In the genomic region with DNA sequence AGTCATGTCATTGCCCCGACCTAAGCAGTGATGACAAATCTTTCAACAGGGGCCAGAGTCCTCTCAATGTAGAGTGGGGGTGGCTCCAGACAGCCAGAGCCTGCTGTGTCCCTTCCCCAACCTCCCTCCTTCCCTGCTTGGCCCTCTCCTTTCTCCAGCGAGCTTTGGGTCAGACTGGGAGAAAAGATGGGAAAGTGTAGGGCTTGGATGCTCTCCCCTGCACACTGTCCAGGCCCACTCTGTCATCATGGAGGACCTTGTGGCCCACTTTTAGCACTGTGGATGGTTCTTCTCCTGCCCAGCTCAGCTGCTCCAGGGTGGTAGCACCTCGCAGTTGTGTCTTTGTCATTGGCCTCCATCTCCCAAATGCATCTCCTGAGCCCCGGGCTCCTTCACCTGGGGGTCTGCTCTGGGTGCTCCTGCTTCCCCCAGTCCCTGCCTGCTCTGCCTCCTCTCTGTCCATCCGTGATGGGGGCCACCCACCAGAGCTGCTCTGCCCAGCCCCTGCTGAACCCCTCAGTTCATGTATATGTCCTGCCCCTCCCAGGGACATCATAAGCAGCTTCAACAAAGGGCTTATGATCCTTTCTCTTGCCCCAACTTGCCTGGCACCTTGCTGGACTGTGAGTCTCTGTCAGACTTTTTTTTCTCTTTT, we compare ENCODE assay signal across 1 cellular context.
TF ChIP-seq lines count a peak whose summit lies in the region.

No MANE protein-coding gene starts in this region.

TF ChIP-seq in WTC11, 78 proteins besides CTCF, POLR2A, EP300 and RAD21 (continued from another document):
- TF ChIP-seq ZNF671 (CRISPR knock-in tag; IDR thresholded peaks at IDR 0.05) (no peak), GTF2I (CRISPR knock-in tag; conservative IDR thresholded peaks at IDR 0.05) (no peak), NFE2L1 (CRISPR knock-in tag; IDR thresholded peaks at IDR 0.05) (no peak), JUN (CRISPR knock-in tag; IDR thresholded peaks at IDR 0.05) (no peak), SMAD4 (CRISPR knock-in tag; IDR thresholded peaks at IDR 0.05) (no peak), GRHL2 (CRISPR knock-in tag; IDR thresholded peaks at IDR 0.05; ENCODE audit: insufficient replicate concordance, severe bottlenecking) (no peak), ZNF423 (CRISPR knock-in tag; IDR thresholded peaks at IDR 0.05) (no peak), NFYB (CRISPR knock-in tag; conservative IDR thresholded peaks at IDR 0.05; ENCODE audit: low read depth) (no peak)
- TF ChIP-seq, protein P1, sequence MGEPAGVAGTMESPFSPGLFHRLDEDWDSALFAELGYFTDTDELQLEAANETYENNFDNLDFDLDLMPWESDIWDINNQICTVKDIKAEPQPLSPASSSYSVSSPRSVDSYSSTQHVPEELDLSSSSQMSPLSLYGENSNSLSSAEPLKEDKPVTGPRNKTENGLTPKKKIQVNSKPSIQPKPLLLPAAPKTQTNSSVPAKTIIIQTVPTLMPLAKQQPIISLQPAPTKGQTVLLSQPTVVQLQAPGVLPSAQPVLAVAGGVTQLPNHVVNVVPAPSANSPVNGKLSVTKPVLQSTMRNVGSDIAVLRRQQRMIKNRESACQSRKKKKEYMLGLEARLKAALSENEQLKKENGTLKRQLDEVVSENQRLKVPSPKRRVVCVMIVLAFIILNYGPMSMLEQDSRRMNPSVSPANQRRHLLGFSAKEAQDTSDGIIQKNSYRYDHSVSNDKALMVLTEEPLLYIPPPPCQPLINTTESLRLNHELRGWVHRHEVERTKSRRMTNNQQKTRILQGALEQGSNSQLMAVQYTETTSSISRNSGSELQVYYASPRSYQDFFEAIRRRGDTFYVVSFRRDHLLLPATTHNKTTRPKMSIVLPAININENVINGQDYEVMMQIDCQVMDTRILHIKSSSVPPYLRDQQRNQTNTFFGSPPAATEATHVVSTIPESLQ (CRISPR knock-in tag; IDR thresholded peaks at IDR 0.05) = no peak
- TF ChIP-seq, protein P2, sequence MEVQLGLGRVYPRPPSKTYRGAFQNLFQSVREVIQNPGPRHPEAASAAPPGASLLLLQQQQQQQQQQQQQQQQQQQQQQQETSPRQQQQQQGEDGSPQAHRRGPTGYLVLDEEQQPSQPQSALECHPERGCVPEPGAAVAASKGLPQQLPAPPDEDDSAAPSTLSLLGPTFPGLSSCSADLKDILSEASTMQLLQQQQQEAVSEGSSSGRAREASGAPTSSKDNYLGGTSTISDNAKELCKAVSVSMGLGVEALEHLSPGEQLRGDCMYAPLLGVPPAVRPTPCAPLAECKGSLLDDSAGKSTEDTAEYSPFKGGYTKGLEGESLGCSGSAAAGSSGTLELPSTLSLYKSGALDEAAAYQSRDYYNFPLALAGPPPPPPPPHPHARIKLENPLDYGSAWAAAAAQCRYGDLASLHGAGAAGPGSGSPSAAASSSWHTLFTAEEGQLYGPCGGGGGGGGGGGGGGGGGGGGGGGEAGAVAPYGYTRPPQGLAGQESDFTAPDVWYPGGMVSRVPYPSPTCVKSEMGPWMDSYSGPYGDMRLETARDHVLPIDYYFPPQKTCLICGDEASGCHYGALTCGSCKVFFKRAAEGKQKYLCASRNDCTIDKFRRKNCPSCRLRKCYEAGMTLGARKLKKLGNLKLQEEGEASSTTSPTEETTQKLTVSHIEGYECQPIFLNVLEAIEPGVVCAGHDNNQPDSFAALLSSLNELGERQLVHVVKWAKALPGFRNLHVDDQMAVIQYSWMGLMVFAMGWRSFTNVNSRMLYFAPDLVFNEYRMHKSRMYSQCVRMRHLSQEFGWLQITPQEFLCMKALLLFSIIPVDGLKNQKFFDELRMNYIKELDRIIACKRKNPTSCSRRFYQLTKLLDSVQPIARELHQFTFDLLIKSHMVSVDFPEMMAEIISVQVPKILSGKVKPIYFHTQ (CRISPR knock-in tag; IDR thresholded peaks at IDR 0.05) = no peak
- TF ChIP-seq, protein P3, sequence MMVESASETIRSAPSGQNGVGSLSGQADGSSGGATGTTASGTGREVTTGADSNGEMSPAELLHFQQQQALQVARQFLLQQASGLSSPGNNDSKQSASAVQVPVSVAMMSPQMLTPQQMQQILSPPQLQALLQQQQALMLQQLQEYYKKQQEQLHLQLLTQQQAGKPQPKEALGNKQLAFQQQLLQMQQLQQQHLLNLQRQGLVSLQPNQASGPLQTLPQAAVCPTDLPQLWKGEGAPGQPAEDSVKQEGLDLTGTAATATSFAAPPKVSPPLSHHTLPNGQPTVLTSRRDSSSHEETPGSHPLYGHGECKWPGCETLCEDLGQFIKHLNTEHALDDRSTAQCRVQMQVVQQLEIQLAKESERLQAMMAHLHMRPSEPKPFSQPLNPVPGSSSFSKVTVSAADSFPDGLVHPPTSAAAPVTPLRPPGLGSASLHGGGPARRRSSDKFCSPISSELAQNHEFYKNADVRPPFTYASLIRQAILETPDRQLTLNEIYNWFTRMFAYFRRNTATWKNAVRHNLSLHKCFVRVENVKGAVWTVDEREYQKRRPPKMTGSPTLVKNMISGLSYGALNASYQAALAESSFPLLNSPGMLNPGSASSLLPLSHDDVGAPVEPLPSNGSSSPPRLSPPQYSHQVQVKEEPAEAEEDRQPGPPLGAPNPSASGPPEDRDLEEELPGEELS (CRISPR knock-in tag; IDR thresholded peaks at IDR 0.05) = no peak
- TF ChIP-seq, protein P4, sequence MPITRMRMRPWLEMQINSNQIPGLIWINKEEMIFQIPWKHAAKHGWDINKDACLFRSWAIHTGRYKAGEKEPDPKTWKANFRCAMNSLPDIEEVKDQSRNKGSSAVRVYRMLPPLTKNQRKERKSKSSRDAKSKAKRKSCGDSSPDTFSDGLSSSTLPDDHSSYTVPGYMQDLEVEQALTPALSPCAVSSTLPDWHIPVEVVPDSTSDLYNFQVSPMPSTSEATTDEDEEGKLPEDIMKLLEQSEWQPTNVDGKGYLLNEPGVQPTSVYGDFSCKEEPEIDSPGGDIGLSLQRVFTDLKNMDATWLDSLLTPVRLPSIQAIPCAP (CRISPR knock-in tag; IDR thresholded peaks at IDR 0.05) = no peak
